16 cellular contexts compared by ENCODE assay signal in the genomic region with DNA sequence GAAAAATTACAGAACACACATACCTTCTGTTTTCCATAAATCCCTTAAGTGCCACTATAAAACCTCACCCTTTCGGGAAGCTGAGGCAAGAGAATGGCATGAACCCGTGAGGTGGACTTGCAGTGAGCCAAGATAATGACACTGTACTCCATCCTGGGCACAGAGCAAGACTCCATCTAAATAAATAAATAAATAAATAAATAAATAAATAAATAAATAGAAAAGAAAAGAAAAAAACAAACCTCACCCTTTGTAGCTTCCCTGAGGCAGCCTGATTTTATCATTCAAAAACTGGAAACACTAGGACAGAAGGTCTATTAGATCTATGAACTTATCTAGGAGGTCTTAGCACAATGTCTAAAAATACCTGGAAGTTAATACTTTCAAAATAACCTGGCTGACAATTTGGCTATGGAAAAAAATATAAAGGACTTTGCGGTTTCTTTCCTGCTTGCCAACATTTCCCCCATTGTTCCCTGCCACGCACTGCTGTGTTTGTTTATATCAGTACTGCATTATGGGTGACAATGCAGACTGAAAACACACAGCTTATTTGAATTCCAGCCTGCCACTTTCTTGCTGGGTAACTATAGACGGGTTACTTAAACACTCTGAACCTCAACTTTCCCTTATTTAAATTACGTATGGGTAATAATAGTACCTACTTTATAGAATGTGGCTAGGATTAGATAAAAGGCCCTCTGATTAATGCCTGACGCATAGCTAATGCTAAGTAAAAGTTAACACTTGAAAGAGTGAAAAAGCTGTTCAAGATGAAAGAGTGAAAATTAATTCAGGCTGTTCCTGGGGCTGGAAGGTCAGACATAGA.
DNase-seq lines count a peak whose midpoint lies in the region; FAIRE-seq and TF ChIP-seq lines count a peak whose summit lies in the region.
"Had no signal": no experiment of that assay in that cellular context is flagged by ENCODE, and none has a peak within 500 bp of the region (broad histone marks: within the 10 kb centered on the region; RNA-seq: fewer than 3 reads in every experiment).

No MANE protein-coding gene starts in this region.

- H3K4me1 ChIP-seq in mammary epithelial cell (ENCODE audit: insufficient read depth, low read length) (no peaks in the 10 kb centered on the region), astrocyte (ENCODE audit: insufficient read depth, low read length) (no peaks in the 10 kb centered on the region)
- H3K4me1 ChIP-seq: BE2C, Peyer's patch had no signal

- H3K4me3 Mint-ChIP-seq in MCF 10A (ENCODE audit: unreplicated experiment) = no peak overlapping the region
- H3K4me3 Mint-ChIP-seq in astrocyte (ENCODE audit: unreplicated experiment) = no peak overlapping the region
- H3K4me3 Mint-ChIP-seq: CD4-positive, alpha-beta memory T cell; T-helper 17 cell had no signal

- DNase-seq in MCF 10A (ENCODE audit: unreplicated experiment) (no peak), mammary epithelial cell (no peak), NCI-H1048 (lab: John Stamatoyannopoulos, UW) (peak; percentile 3), astrocyte (ENCODE audit: low read depth) (peak; percentile 60), NCI-H187 treated with DMSO at 0.1 percent for 48 hours (lab: John Stamatoyannopoulos, UW) (no peak), DMS79 (lab: John Stamatoyannopoulos, UW) (no peak)
- DNase-seq in stimulated activated CD4-positive, alpha-beta T cell treated with anti-CD3 and anti-CD28 coated beads, Interleukin-2, amount 100 ng/mL, for 24 hours = no peak
- DNase-seq: BE2C; CD4-positive, alpha-beta memory T cell; HCEC 1CT; NCI-H1694; NCI-H526 treated with DMSO at 0.1 percent for 48 hours; Peyer's patch; SHP77; T-helper 17 cell had no signal

- CTCF ChIA-PET in MCF 10A (lab: Yijun Ruan, JAX) = interaction anchor here (0.7 kb wide), 1 partner anchor 528 kb away, joined by 3 read pairs; no protein-coding TSS in a partner anchor
- CTCF ChIA-PET in mammary epithelial cell (lab: Charles Lee; ENCODE audit: low non-redundant PET) = no interaction called here

- no peak overlapping the region for H3K9ac ChIP-seq in mammary epithelial cell (ENCODE audit: insufficient read depth, low read length)
- H3K9ac ChIP-seq in astrocyte (ENCODE audit: low read length) = no peak overlapping the region

- H3K4me2 ChIP-seq in mammary epithelial cell (ENCODE audit: insufficient read depth, low read depth, low read length) = no peak overlapping the region
- no peak overlapping the region for H3K4me2 ChIP-seq in astrocyte (ENCODE audit: low read length)

- H3K79me2 ChIP-seq in mammary epithelial cell (ENCODE audit: insufficient read depth, low read length) (no peaks in the 10 kb centered on the region), astrocyte (ENCODE audit: insufficient read depth, low read length) (no peaks in the 10 kb centered on the region)

- H3K36me3 ChIP-seq in mammary epithelial cell (ENCODE audit: insufficient read depth, low read length) (no peaks in the 10 kb centered on the region), astrocyte (ENCODE audit: insufficient read depth, low read length) (no peaks in the 10 kb centered on the region)
- H3K36me3 ChIP-seq: BE2C, Peyer's patch had no signal

- TF ChIP-seq CTCF in MCF 10A (IDR thresholded peaks at IDR 0.05; ENCODE audit: unreplicated experiment) = no peak
- TF ChIP-seq CTCF in mammary epithelial cell (conservative IDR thresholded peaks at IDR 0.05 in 1 of 2, IDR thresholded peaks at IDR 0.05 in 1 of 2; ENCODE audit: extremely low read depth in 1 of 2, insufficient read depth in 1 of 2, low read depth in 1 of 2, low read length in 2 of 2) = no peak
- TF ChIP-seq CTCF in astrocyte (IDR thresholded peaks at IDR 0.05; ENCODE audit: insufficient read depth, low read depth, low read length) = no peak

- H3K9me3 Mint-ChIP-seq in MCF 10A (ENCODE audit: unreplicated experiment) (no peaks in the 10 kb centered on the region), astrocyte (ENCODE audit: unreplicated experiment) (peaks cover 2% of the 10 kb centered on the region)

- no TSS peak for BruUV-seq in MCF 10A (replicated peaks; lab: Mats Ljungman, UMichigan)
- BruUV-seq in mammary epithelial cell (replicated peaks; lab: Mats Ljungman, UMichigan) = no TSS peak

- H3K27me3 ChIP-seq in mammary epithelial cell (ENCODE audit: insufficient read depth, low read length) (no peaks in the 10 kb centered on the region), astrocyte (ENCODE audit: insufficient read depth, low read length) (no peaks in the 10 kb centered on the region)
- H3K27me3 ChIP-seq: BE2C, Peyer's patch had no signal

- H3K36me3 Mint-ChIP-seq in MCF 10A (ENCODE audit: insufficient read depth, unreplicated experiment) (no peaks in the 10 kb centered on the region), astrocyte (ENCODE audit: low read depth, unreplicated experiment) (no peaks in the 10 kb centered on the region)
- H3K36me3 Mint-ChIP-seq: CD4-positive, alpha-beta memory T cell had no signal

- FAIRE-seq in astrocyte (lab: Jason Lieb, UNC) = no peak
- FAIRE-seq: HTR-8/SVneo had no signal

- in situ Hi-C loops in mammary epithelial cell (cut with MboI; ENCODE audit: low sequenced_read_pairs in 2 of 2) = no loop called here

- H3K27ac Mint-ChIP-seq in MCF 10A (ENCODE audit: low read depth, unreplicated experiment) (peak overlapping the region; percentile 28), astrocyte (ENCODE audit: unreplicated experiment) (no peak overlapping the region)
- H3K27ac Mint-ChIP-seq: CD4-positive, alpha-beta memory T cell; T-helper 17 cell had no signal

- H3K27me3 Mint-ChIP-seq in MCF 10A (ENCODE audit: insufficient read depth, unreplicated experiment) (no peaks in the 10 kb centered on the region), astrocyte (ENCODE audit: low read depth, unreplicated experiment) (no peaks in the 10 kb centered on the region)

- H3K4me1 Mint-ChIP-seq in MCF 10A (ENCODE audit: insufficient read depth, unreplicated experiment) (no peaks in the 10 kb centered on the region), astrocyte (ENCODE audit: low read depth, unreplicated experiment) (peaks cover 2% of the 10 kb centered on the region)
- H3K4me1 Mint-ChIP-seq: CD4-positive, alpha-beta memory T cell; T-helper 17 cell had no signal

- POLR2A ChIA-PET in MCF 10A (lab: Yijun Ruan, JAX) = interaction anchor here (0.9 kb wide), 1 partner anchor 93 kb away, joined by 3 read pairs; no protein-coding TSS in a partner anchor

- intact Hi-C loops in MCF 10A (cut with micrococcal nuclease) (no loop called here), mammary epithelial cell (cut with micrococcal nuclease) (no loop called here)

- no peak overlapping the region for H3K4me3 ChIP-seq in mammary epithelial cell (replicated peaks in 1 of 3; ENCODE audit: insufficient read depth in 1 of 3, low read depth in 2 of 3, low read length in 3 of 3)
- H3K4me3 ChIP-seq in astrocyte (ENCODE audit: insufficient read depth, low read depth, low read length) = no peak overlapping the region
- H3K4me3 ChIP-seq: Peyer's patch had no signal

- H4K20me1 ChIP-seq in mammary epithelial cell (ENCODE audit: insufficient read depth, low read length) (no peaks in the 10 kb centered on the region), astrocyte (ENCODE audit: insufficient read depth, low read length) (no peaks in the 10 kb centered on the region)

- dilution Hi-C loops in mammary epithelial cell (cut with HindIII; ENCODE audit: low sequenced_read_pairs) = no loop called here

- H2AFZ ChIP-seq in mammary epithelial cell (ENCODE audit: low read depth, low read length) = no peak overlapping the region
- H2AFZ ChIP-seq in astrocyte (ENCODE audit: low read depth, low read length) = no peak overlapping the region

- WGBS in mammary epithelial cell (ENCODE audit: low coverage, missing lambda C conversion rate) = 89% methylated on average over 7 of the region's 7 CpGs

- H3K27ac ChIP-seq in mammary epithelial cell (ENCODE audit: insufficient read depth, low read depth, low read length) (no peak overlapping the region), astrocyte (ENCODE audit: low read depth, low read length) (no peak overlapping the region)
- H3K27ac ChIP-seq: Peyer's patch had no signal

- H3K9me3 ChIP-seq in mammary epithelial cell (replicated peaks; ENCODE audit: insufficient read depth, low read length) = no peaks in the 10 kb centered on the region
- H3K9me3 ChIP-seq in astrocyte (ENCODE audit: insufficient read depth, low read depth, low read length) = no peaks in the 10 kb centered on the region
- H3K9me3 ChIP-seq: BE2C, Peyer's patch had no signal

Comparison
In these comparisons a context has a peak if more than half of its experiments do, and no peak if none do; other contexts are left out.
1. DNase-seq: peak in NCI-H1048 (single experiment) and astrocyte (single experiment); none in MCF 10A (single experiment), mammary epithelial cell (single experiment), stimulated activated CD4-positive, alpha-beta T cell treated with anti-CD3 and anti-CD28 coated beads, Interleukin-2, amount 100 ng/mL, for 24 hours (0 of 2), NCI-H187 treated with DMSO at 0.1 percent for 48 hours (single experiment) and DMS79 (single experiment).